Comparison of ENCODE assay signal across 1 cellular context in the genomic region with DNA sequence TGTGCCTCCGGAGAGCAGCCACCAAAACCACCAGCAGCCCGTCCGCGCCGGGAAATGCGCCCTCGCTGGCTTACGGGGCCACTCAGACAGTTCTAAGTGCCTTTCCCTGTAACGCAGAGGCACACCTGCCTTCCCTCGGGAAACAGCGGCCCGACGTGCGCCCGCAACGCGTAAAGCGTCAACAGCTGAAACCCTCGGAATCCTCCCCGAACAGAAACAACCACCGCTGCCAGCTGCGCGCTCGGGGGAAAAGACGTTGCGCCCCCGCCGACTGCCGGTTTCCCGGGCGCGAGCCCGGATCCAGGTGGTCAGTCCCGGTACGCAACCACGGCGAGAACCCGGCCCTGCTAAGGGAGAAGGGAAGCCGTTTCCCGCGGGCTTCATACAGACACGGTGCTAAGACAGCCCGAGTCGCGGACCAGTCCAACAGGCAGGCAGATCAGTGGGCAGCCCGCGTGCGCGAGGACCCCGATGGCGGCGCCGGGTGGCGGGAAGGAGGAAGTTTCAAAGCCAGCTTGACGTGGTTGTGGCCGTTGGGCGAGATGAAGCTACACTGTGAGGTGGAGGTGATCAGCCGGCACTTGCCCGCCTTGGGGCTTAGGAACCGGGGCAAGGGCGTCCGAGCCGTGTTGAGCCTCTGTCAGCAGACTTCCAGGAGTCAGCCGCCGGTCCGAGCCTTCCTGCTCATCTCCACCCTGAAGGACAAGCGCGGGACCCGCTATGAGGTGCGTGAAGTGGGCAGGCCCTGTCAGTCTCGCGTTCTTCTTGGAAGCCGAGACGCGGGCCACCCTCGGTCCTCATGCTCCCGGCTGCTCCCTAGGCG.
TF ChIP-seq lines count a peak whose summit lies in the region.

A gene with protein sequence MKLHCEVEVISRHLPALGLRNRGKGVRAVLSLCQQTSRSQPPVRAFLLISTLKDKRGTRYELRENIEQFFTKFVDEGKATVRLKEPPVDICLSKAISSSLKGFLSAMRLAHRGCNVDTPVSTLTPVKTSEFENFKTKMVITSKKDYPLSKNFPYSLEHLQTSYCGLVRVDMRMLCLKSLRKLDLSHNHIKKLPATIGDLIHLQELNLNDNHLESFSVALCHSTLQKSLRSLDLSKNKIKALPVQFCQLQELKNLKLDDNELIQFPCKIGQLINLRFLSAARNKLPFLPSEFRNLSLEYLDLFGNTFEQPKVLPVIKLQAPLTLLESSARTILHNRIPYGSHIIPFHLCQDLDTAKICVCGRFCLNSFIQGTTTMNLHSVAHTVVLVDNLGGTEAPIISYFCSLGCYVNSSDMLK (plus strand): TSS at position 462 of the 823 bp plus-strand sequence. CDS start 81 bp downstream, at position 543.

TF ChIP-seq in HepG2, 621 proteins besides CTCF, POLR2A, EP300 and RAD21 (continued from another document and continues in another):
- TF ChIP-seq TFE3 (CRISPR knock-in tag; IDR thresholded peaks at IDR 0.05) (peak; percentile 45; the same call in 1 of the 2 replicates), ZNF782 (CRISPR knock-in tag; IDR thresholded peaks at IDR 0.05; ENCODE audit: borderline replicate concordance) (0 out of 2 replicates have a peak, but pooled peaks have one; percentile 70), ZNF570 (CRISPR knock-in tag; IDR thresholded peaks at IDR 0.05; ENCODE audit: borderline replicate concordance) (no peak), ZNF362 (CRISPR knock-in tag; IDR thresholded peaks at IDR 0.05; ENCODE audit: borderline replicate concordance) (no peak), HNRNPL (IDR thresholded peaks at IDR 0.05; ENCODE audit: low read depth, low read length) (peak; percentile 86; the same call in 1 of the 2 replicates), KDM5A (IDR thresholded peaks at IDR 0.05; ENCODE audit: borderline replicate concordance, low read length) (peak; percentile 77; the same call in 1 of the 2 replicates), DZIP1 (CRISPR knock-in tag; IDR thresholded peaks at IDR 0.05) (no peak), THAP11 (CRISPR knock-in tag; IDR thresholded peaks at IDR 0.05) (peak; percentile 86), MAFG (CRISPR knock-in tag; IDR thresholded peaks at IDR 0.05) (0 out of 2 replicates have a peak, but pooled peaks have one; percentile 7), MXD1 (CRISPR knock-in tag; IDR thresholded peaks at IDR 0.05) (peak; percentile 85; the same call in 1 of the 2 replicates), ARNTL (CRISPR knock-in tag; IDR thresholded peaks at IDR 0.05) (no peak), CBFB (CRISPR knock-in tag; IDR thresholded peaks at IDR 0.05) (peak; percentile 78), PHF21A (CRISPR knock-in tag; IDR thresholded peaks at IDR 0.05) (peak; percentile 68), XBP1 (CRISPR knock-in tag; IDR thresholded peaks at IDR 0.05) (0 out of 2 replicates have a peak, but pooled peaks have one; percentile 52), NFE2L2 (IDR thresholded peaks at IDR 0.05; ENCODE audit: low read length) (no peak), MTF1 (CRISPR knock-in tag; IDR thresholded peaks at IDR 0.05) (peak; percentile 62; the same call in 1 of the 2 replicates), ZNF574 (CRISPR knock-in tag; IDR thresholded peaks at IDR 0.05) (peak; percentile 87)
- TF ChIP-seq, protein P1, sequence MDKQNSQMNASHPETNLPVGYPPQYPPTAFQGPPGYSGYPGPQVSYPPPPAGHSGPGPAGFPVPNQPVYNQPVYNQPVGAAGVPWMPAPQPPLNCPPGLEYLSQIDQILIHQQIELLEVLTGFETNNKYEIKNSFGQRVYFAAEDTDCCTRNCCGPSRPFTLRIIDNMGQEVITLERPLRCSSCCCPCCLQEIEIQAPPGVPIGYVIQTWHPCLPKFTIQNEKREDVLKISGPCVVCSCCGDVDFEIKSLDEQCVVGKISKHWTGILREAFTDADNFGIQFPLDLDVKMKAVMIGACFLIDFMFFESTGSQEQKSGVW (CRISPR knock-in tag; IDR thresholded peaks at IDR 0.05; ENCODE audit: borderline replicate concordance) = no peak
- TF ChIP-seq, protein P2, sequence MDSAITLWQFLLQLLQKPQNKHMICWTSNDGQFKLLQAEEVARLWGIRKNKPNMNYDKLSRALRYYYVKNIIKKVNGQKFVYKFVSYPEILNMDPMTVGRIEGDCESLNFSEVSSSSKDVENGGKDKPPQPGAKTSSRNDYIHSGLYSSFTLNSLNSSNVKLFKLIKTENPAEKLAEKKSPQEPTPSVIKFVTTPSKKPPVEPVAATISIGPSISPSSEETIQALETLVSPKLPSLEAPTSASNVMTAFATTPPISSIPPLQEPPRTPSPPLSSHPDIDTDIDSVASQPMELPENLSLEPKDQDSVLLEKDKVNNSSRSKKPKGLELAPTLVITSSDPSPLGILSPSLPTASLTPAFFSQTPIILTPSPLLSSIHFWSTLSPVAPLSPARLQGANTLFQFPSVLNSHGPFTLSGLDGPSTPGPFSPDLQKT (CRISPR knock-in tag; IDR thresholded peaks at IDR 0.05; ENCODE audit: borderline replicate concordance) = 0 out of 2 replicates have a peak, but pooled peaks have one; percentile 26
- TF ChIP-seq, protein P3, sequence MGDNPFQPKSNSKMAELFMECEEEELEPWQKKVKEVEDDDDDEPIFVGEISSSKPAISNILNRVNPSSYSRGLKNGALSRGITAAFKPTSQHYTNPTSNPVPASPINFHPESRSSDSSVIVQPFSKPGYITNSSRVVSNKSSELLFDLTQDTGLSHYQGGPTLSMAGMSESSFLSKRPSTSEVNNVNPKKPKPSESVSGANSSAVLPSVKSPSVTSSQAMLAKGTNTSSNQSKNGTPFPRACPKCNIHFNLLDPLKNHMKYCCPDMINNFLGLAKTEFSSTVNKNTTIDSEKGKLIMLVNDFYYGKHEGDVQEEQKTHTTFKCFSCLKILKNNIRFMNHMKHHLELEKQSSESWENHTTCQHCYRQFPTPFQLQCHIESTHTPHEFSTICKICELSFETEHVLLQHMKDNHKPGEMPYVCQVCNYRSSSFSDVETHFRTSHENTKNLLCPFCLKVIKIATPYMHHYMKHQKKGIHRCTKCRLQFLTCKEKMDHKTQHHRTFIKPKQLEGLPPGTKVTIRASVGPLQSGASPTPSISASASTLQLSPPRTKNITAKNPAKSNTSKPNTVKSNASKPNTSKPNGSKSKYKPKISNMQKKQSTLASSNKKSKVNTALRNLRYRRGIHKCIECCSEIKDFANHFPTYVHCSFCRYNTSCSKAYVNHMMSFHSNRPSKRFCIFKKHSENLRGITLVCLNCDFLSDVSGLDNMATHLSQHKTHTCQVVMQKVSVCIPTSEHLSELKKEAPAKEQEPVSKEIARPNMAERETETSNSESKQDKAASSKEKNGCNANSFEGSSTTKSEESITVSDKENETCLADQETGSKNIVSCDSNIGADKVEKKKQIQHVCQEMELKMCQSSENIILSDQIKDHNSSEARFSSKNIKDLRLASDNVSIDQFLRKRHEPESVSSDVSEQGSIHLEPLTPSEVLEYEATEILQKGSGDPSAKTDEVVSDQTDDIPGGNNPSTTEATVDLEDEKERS (CRISPR knock-in tag; IDR thresholded peaks at IDR 0.05) = peak; percentile 92; the same call in 1 of the 2 replicates
- TF ChIP-seq, protein P4, sequence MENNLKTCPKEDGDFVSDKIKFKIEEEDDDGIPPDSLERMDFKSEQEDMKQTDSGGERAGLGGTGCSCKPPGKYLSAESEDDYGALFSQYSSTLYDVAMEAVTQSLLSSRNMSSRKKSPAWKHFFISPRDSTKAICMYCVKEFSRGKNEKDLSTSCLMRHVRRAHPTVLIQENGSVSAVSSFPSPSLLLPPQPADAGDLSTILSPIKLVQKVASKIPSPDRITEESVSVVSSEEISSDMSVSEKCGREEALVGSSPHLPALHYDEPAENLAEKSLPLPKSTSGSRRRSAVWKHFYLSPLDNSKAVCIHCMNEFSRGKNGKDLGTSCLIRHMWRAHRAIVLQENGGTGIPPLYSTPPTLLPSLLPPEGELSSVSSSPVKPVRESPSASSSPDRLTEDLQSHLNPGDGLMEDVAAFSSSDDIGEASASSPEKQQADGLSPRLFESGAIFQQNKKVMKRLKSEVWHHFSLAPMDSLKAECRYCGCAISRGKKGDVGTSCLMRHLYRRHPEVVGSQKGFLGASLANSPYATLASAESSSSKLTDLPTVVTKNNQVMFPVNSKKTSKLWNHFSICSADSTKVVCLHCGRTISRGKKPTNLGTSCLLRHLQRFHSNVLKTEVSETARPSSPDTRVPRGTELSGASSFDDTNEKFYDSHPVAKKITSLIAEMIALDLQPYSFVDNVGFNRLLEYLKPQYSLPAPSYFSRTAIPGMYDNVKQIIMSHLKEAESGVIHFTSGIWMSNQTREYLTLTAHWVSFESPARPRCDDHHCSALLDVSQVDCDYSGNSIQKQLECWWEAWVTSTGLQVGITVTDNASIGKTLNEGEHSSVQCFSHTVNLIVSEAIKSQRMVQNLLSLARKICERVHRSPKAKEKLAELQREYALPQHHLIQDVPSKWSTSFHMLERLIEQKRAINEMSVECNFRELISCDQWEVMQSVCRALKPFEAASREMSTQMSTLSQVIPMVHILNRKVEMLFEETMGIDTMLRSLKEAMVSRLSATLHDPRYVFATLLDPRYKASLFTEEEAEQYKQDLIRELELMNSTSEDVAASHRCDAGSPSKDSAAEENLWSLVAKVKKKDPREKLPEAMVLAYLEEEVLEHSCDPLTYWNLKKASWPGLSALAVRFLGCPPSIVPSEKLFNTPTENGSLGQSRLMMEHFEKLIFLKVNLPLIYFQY (CRISPR knock-in tag; IDR thresholded peaks at IDR 0.05; ENCODE audit: borderline replicate concordance) = 0 out of 2 replicates have a peak, but pooled peaks have one; percentile 31
- TF ChIP-seq, protein P5, sequence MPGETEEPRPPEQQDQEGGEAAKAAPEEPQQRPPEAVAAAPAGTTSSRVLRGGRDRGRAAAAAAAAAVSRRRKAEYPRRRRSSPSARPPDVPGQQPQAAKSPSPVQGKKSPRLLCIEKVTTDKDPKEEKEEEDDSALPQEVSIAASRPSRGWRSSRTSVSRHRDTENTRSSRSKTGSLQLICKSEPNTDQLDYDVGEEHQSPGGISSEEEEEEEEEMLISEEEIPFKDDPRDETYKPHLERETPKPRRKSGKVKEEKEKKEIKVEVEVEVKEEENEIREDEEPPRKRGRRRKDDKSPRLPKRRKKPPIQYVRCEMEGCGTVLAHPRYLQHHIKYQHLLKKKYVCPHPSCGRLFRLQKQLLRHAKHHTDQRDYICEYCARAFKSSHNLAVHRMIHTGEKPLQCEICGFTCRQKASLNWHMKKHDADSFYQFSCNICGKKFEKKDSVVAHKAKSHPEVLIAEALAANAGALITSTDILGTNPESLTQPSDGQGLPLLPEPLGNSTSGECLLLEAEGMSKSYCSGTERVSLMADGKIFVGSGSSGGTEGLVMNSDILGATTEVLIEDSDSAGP (CRISPR knock-in tag; IDR thresholded peaks at IDR 0.05; ENCODE audit: borderline replicate concordance) = peak; percentile 95
